Comparison of ENCODE assay signal across 7 cellular contexts in the genomic region with DNA sequence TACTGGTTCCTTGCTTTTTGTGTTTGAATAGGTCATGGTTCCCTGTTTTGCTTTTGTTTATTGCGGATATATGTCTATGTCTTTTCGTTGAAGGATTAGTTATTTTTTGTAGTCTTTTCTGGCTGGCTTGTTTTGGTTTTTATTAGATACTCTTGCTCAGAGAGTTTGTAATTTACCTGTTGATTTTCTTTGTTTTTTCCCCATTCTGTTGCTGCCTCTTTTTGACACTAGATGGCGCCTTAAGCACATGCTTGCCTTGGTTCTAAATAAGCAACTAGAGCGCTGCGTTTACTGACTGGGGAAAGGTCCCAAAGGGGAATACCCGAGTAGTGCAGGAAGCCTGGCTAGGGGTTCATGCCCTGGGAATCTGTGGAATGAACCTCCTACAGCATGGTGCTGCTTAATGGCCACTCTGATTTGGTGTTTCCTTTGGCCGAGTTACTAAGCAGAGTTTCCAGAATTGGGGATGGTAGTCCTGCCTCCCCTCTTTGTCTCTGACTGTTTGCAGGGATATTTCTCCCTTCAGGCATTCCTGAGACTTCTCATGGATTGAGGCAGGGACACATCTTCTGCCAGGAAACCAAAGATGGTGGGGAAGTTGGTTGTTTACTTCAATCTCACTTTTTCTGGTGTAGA.
DNase-seq lines count a peak whose midpoint lies in the region; ATAC-seq and TF ChIP-seq lines count a peak whose summit lies in the region.

No MANE protein-coding gene starts in this region.

- H3K36me3 ChIP-seq in naive thymus-derived CD4-positive, alpha-beta T cell (ENCODE audit: control insufficient read depth in 2 of 3, insufficient read depth in 3 of 3, low read length in 3 of 3), result no peaks in the 10 kb centered on the region

- CTCF ChIA-PET in naive thymus-derived CD4-positive, alpha-beta T cell (lab: Charles Lee), result no interaction called here

- H3K27me3 ChIP-seq in naive thymus-derived CD4-positive, alpha-beta T cell (ENCODE audit: control insufficient read depth in 2 of 2, insufficient read depth in 2 of 2, low read length in 2 of 2), result no peaks in the 10 kb centered on the region

- peak; percentile 82 for TF ChIP-seq CTCF in LNCaP clone FGC (IDR thresholded peaks at IDR 0.05; ENCODE audit: control insufficient read depth, extremely low read depth, insufficient read depth)

- TF ChIP-seq POLR2A in GM18505 (IDR thresholded peaks at IDR 0.05; ENCODE audit: borderline replicate concordance, extremely low read depth, insufficient read depth, insufficient read length), result no peak

- peaks cover 12% of the 10 kb centered on the region for H3K9me3 Mint-ChIP-seq in activated T-helper 1 cell treated with anti-CD3 and anti-CD28 coated beads, Interleukin-12 subunit alpha, Interleukin-12 subunit beta, Interleukin-2, Interleukin-4 antibody, amounts not matched to agents 30 ng/mL and 10 ng/mL and 1 ng/mL, durations not matched to agents 14 hours and 24 hours and 36 hours
- H3K9me3 Mint-ChIP-seq in naive thymus-derived CD4-positive, alpha-beta T cell, result peaks cover 10 to 61% (median 27%) of the 10 kb centered on the region in 11 donors

- ATAC-seq in naive thymus-derived CD4-positive, alpha-beta T cell, result no peak
- no peak for ATAC-seq in GM18505 (IDR thresholded peaks at IDR 0.05; ENCODE audit: unreplicated experiment)
- no peak for ATAC-seq in GM18909 (IDR thresholded peaks at IDR 0.05; ENCODE audit: poor library complexity, unreplicated experiment)

- H3K27ac ChIP-seq in naive thymus-derived CD4-positive, alpha-beta T cell (ENCODE audit: low read depth, low read length), result no peak overlapping the region

- peaks cover 0 to 20% (median 0%) of the 10 kb centered on the region in 3 experiments for H3K9me3 ChIP-seq in naive thymus-derived CD4-positive, alpha-beta T cell (ENCODE audit: control insufficient read depth in 2 of 3, low read length in 3 of 3)

- no peak overlapping the region for H3K27ac Mint-ChIP-seq in activated T-helper 1 cell treated with anti-CD3 and anti-CD28 coated beads, Interleukin-12 subunit alpha, Interleukin-12 subunit beta, Interleukin-2, Interleukin-4 antibody, amounts not matched to agents 30 ng/mL and 10 ng/mL and 1 ng/mL, durations not matched to agents 14 hours and 24 hours and 36 hours
- no peak overlapping the region for H3K27ac Mint-ChIP-seq in naive thymus-derived CD4-positive, alpha-beta T cell

- DNase-seq in ELR (ENCODE audit: low read depth) (peak; percentile 54), LNCaP clone FGC (ENCODE audit: low read depth) (peak; percentile 41), lung microvascular endothelial cell (ENCODE audit: low read depth in 2 of 2) (peak; percentile 49 to 72)
- peak; percentile 3 for DNase-seq in activated T-helper 1 cell treated with anti-CD3 and anti-CD28 coated beads, Interleukin-12 subunit alpha, Interleukin-12 subunit beta, Interleukin-2, Interleukin-4 antibody, amounts not matched to agents 30 ng/mL and 10 ng/mL and 1 ng/mL, durations not matched to agents 14 hours and 24 hours and 36 hours (ENCODE audit: low spot score)
- DNase-seq in naive thymus-derived CD4-positive, alpha-beta T cell, result no peak

- no peaks in the 10 kb centered on the region for H3K36me3 Mint-ChIP-seq in activated T-helper 1 cell treated with anti-CD3 and anti-CD28 coated beads, Interleukin-12 subunit alpha, Interleukin-12 subunit beta, Interleukin-2, Interleukin-4 antibody, amounts not matched to agents 30 ng/mL and 10 ng/mL and 1 ng/mL, durations not matched to agents 14 hours and 24 hours and 36 hours (ENCODE audit: low read depth)
- H3K36me3 Mint-ChIP-seq in naive thymus-derived CD4-positive, alpha-beta T cell, result peaks cover 0 to 12% (median 4%) of the 10 kb centered on the region in 5 donors

- H3K27me3 Mint-ChIP-seq in activated T-helper 1 cell treated with anti-CD3 and anti-CD28 coated beads, Interleukin-12 subunit alpha, Interleukin-12 subunit beta, Interleukin-2, Interleukin-4 antibody, amounts not matched to agents 30 ng/mL and 10 ng/mL and 1 ng/mL, durations not matched to agents 14 hours and 24 hours and 36 hours (ENCODE audit: insufficient read depth), result peaks cover 14% of the 10 kb centered on the region
- H3K27me3 Mint-ChIP-seq in naive thymus-derived CD4-positive, alpha-beta T cell, result peaks cover 18 to 63% (median 58%) of the 10 kb centered on the region in 5 donors

- POLR2A ChIA-PET in naive thymus-derived CD4-positive, alpha-beta T cell (lab: Charles Lee), result no interaction called here

- H3K4me3 Mint-ChIP-seq in activated T-helper 1 cell treated with anti-CD3 and anti-CD28 coated beads, Interleukin-12 subunit alpha, Interleukin-12 subunit beta, Interleukin-2, Interleukin-4 antibody, amounts not matched to agents 30 ng/mL and 10 ng/mL and 1 ng/mL, durations not matched to agents 14 hours and 24 hours and 36 hours, result no peak overlapping the region
- H3K4me3 Mint-ChIP-seq in naive thymus-derived CD4-positive, alpha-beta T cell, result no peak overlapping the region

- intact Hi-C loops in activated T-helper 1 cell treated with anti-CD3 and anti-CD28 coated beads, Interleukin-12 subunit alpha, Interleukin-12 subunit beta, Interleukin-2, Interleukin-4 antibody, amounts not matched to agents 30 ng/mL and 10 ng/mL and 1 ng/mL, durations not matched to agents 14 hours and 24 hours and 36 hours (cut with micrococcal nuclease), result loop anchor here (1.0 kb wide), 2 partner anchors 470 to 732 kb away; no protein-coding TSS in a partner anchor
- intact Hi-C loops in naive thymus-derived CD4-positive, alpha-beta T cell (cut with micrococcal nuclease), result loop anchor here in 1 of 2 donors (10.0 kb wide), 1 partner anchor 855 kb away; no protein-coding TSS in a partner anchor

- no peaks in the 10 kb centered on the region for H3K4me1 ChIP-seq in naive thymus-derived CD4-positive, alpha-beta T cell (ENCODE audit: control insufficient read depth in 2 of 2, insufficient read depth in 2 of 2, low read length in 2 of 2)

- no peaks in the 10 kb centered on the region for H3K4me1 Mint-ChIP-seq in activated T-helper 1 cell treated with anti-CD3 and anti-CD28 coated beads, Interleukin-12 subunit alpha, Interleukin-12 subunit beta, Interleukin-2, Interleukin-4 antibody, amounts not matched to agents 30 ng/mL and 10 ng/mL and 1 ng/mL, durations not matched to agents 14 hours and 24 hours and 36 hours (ENCODE audit: low read depth)
- H3K4me1 Mint-ChIP-seq in naive thymus-derived CD4-positive, alpha-beta T cell, result no peaks in the 10 kb centered on the region

- H3K4me3 ChIP-seq in LNCaP clone FGC (ENCODE audit: low read depth, low read length), result no peak overlapping the region
- no peak overlapping the region for H3K4me3 ChIP-seq in naive thymus-derived CD4-positive, alpha-beta T cell (ENCODE audit: low read length)

Comparison
In these comparisons a context has a peak if more than half of its experiments do, and no peak if none do; other contexts are left out.
1. DNase-seq: peak in ELR (single experiment), LNCaP clone FGC (single experiment), activated T-helper 1 cell treated with anti-CD3 and anti-CD28 coated beads, Interleukin-12 subunit alpha, Interleukin-12 subunit beta, Interleukin-2, Interleukin-4 antibody, amounts not matched to agents 30 ng/mL and 10 ng/mL and 1 ng/mL, durations not matched to agents 14 hours and 24 hours and 36 hours (single experiment) and lung microvascular endothelial cell (2 of 2); none in naive thymus-derived CD4-positive, alpha-beta T cell (0 of 9).